Comparison of ENCODE assay signal across 8 cellular contexts in the genomic region with DNA sequence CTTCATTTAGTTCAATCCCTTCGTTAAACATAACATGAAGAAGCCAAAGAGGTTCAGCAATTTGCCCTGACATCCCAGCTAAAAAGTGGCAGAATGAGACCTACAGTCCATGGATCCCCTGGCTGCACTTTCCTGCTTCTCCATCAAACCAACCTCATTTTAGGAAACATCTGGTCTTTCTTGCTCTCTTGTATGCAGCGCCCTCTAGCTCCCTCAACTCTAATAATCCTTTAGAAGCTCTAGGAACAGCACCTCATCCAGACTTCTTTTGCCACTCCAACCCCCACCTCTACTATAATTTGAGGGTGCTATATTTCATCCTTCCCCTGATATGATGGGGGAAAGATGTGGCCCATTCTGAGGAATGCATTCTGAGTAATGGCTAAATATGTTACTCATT. TPM values are rescaled to one million over a fixed set of nuclear protein-coding genes. Genes with fewer than 3 reads are reported as not detected.
DNase-seq lines count a peak whose midpoint lies in the region; ATAC-seq, FAIRE-seq and TF ChIP-seq lines count a peak whose summit lies in the region.

No MANE protein-coding gene starts in this region.

- peaks cover 0 to 7% of the 10 kb centered on the region in 2 experiments; a peak in 2 of 4 replicates for H3K36me3 ChIP-seq in GM12878 (ENCODE audit: control insufficient read depth in 2 of 2, insufficient read depth in 2 of 2, low read length in 1 of 2)

- no peaks in the 10 kb centered on the region for H4K20me1 ChIP-seq in GM12878 (ENCODE audit: control insufficient read depth, insufficient read depth)

- TF ChIP-seq POLR2A in GM12892 (IDR thresholded peaks at IDR 0.05; ENCODE audit: low read depth, low read length) (no peak), GM12878 (IDR thresholded peaks at IDR 0.05; ENCODE audit: low read depth, low read length) (no peak)

- in situ Hi-C loops in GM12878 (cut with MboI): no loop called here

- BruUV-seq in GM12878 (replicated peaks; lab: Mats Ljungman, UMichigan): no TSS peak

- H3K9me3 Mint-ChIP-seq in CD4-positive, alpha-beta T cell: no peaks in the 10 kb centered on the region

- no peaks in the 10 kb centered on the region for H3K9me3 ChIP-seq in CD4-positive, alpha-beta T cell (ENCODE audit: control insufficient read depth, low read length)
- no peaks in the 10 kb centered on the region for H3K9me3 ChIP-seq in GM12878 (replicated peaks; ENCODE audit: control insufficient read depth, insufficient read depth, low read length)

- H3K27ac Mint-ChIP-seq in CD4-positive, alpha-beta T cell: peak overlapping the region; percentile 61

- TF ChIP-seq RAD21 in GM12878 (IDR thresholded peaks at IDR 0.05; ENCODE audit: insufficient read depth, low read depth, low read length): peak; percentile 72

- CTCF ChIA-PET in CD4-positive, alpha-beta T cell (lab: Charles Lee): interaction anchor here (1.2 to 2.9 kb wide), 7 partner anchors 20 to 75 kb away, joined by 3 to 28 read pairs (median 5); a partner anchor contains a TSS
- CTCF ChIA-PET in GM12878 (lab: Yijun Ruan, JAX): interaction anchor here (0.8 to 9.8 kb wide), 44 partner anchors 8 to 1285 kb away, joined by 3 to 156 read pairs (median 6); a partner anchor contains a TSS

- H3K79me2 ChIP-seq in GM12878 (ENCODE audit: control insufficient read depth, insufficient read depth, low read length): no peaks in the 10 kb centered on the region

- no peaks in the 10 kb centered on the region for H3K27me3 Mint-ChIP-seq in CD4-positive, alpha-beta T cell

- no peak for TF ChIP-seq EP300 in GM12878 (IDR thresholded peaks at IDR 0.05; ENCODE audit: borderline replicate concordance in 1 of 2, control insufficient read depth in 1 of 2, low read depth in 2 of 2, low read length in 2 of 2)

- H3K36me3 Mint-ChIP-seq in CD4-positive, alpha-beta T cell (ENCODE audit: low read depth): no peaks in the 10 kb centered on the region

- no peak overlapping the region for H3K4me3 ChIP-seq in GM12878

- FAIRE-seq in GM12892 (lab: Jason Lieb, UNC): peak; percentile 42
- no peak for FAIRE-seq in GM12878 (lab: Jason Lieb, UNC)

- no peak overlapping the region for H2AFZ ChIP-seq in GM12878 (ENCODE audit: control insufficient read depth, low read depth, low read length)

- no peak overlapping the region for H3K27ac ChIP-seq in CD4-positive, alpha-beta T cell (ENCODE audit: low read depth, low read length)
- H3K27ac ChIP-seq in GM12878 (ENCODE audit: control insufficient read depth, insufficient read depth): no peak overlapping the region

- RAD21 ChIA-PET in GM12878 (lab: Charles Lee; ENCODE audit: unreplicated experiment): interaction anchor here (0.7 to 3.5 kb wide), 22 partner anchors 8 to 829 kb away, joined by 3 to 61 read pairs (median 5); a partner anchor contains a TSS

- TF ChIP-seq CTCF in CD4-positive, alpha-beta T cell (IDR thresholded peaks at IDR 0.05): peak; percentile 54
- peak; percentile 59 to 70 (median 66) for TF ChIP-seq CTCF in GM12878 (IDR thresholded peaks at IDR 0.05 in 2 of 3, conservative IDR thresholded peaks at IDR 0.05 in 1 of 3; ENCODE audit: control insufficient read depth in 2 of 3, extremely low read depth in 1 of 3, insufficient read depth in 1 of 3, low read depth in 3 of 3, low read length in 3 of 3)

- H3K9ac ChIP-seq in GM12878 (ENCODE audit: control insufficient read depth, insufficient read depth, low read length): no peak overlapping the region

- no peak overlapping the region for H3K4me3 Mint-ChIP-seq in CD4-positive, alpha-beta T cell

- SMC1A ChIA-PET in GM12878 (lab: Charles Lee; ENCODE audit: uncharacterized antibody, unreplicated experiment): interaction anchor here (0.7 to 6.5 kb wide), 24 partner anchors 10 to 428 kb away, joined by 3 to 73 read pairs (median 4); a partner anchor contains a TSS

- 5% methylated on average over 2 of the region's 2 CpGs for WGBS in GM12878 (ENCODE audit: insufficient coverage, insufficient replicate concordance, low lambda C conversion rate, missing lambda C conversion rate)

- H3K27me3 ChIP-seq in CD4-positive, alpha-beta T cell (ENCODE audit: control insufficient read depth, insufficient read depth, low read length): no peaks in the 10 kb centered on the region
- H3K27me3 ChIP-seq in GM12878 (replicated peaks in 1 of 2; ENCODE audit: control insufficient read depth in 2 of 2, insufficient read depth in 2 of 2, low read length in 1 of 2): no peaks in the 10 kb centered on the region

- DNase-seq in CD4-positive, alpha-beta T cell: peak in 1 of 10 experiments; percentile 3
- DNase-seq in GM12892 (ENCODE audit: insufficient read length) (no peak), NCI-H2171 treated with DMSO at 0.1 percent for 48 hours (lab: John Stamatoyannopoulos, UW) (peak; percentile 29), GM12878 (ENCODE audit: low read depth, low spot score) (no peak), kidney tubule cell (ENCODE audit: low spot score) (peak; percentile 44), NOMO-1 (lab: John Stamatoyannopoulos, UW; ENCODE audit: unreplicated experiment in 2 of 2) (no peak)

- H3K4me2 ChIP-seq in GM12878 (ENCODE audit: control insufficient read depth, insufficient read depth): no peak overlapping the region

- intact Hi-C loops in CD4-positive, alpha-beta T cell (cut with DNase I, micrococcal nuclease): loop anchor here in 1 of 2 experiments (5.0 kb wide), 1 partner anchor 63 kb away; no protein-coding TSS in a partner anchor
- intact Hi-C loops in GM12878 (cut with micrococcal nuclease; ENCODE audit: unreplicated experiment): loop anchor here (5.0 kb wide), 1 partner anchor 63 kb away; no protein-coding TSS in a partner anchor

- peaks cover 5% of the 10 kb centered on the region for H3K4me1 Mint-ChIP-seq in CD4-positive, alpha-beta T cell (ENCODE audit: low read depth)

- peak; percentile 56 for ATAC-seq in CD4-positive, alpha-beta T cell (ENCODE audit: poor library complexity)
- peak; percentile 86 for ATAC-seq in GM12878
- ATAC-seq in HG03571 (IDR thresholded peaks at IDR 0.05; ENCODE audit: unreplicated experiment): no peak
- ATAC-seq in HG03457 (IDR thresholded peaks at IDR 0.05; ENCODE audit: unreplicated experiment): no peak

- POLR2A ChIA-PET in CD4-positive, alpha-beta T cell (lab: Charles Lee): interaction anchor here (1.0 to 2.1 kb wide), 5 partner anchors 9 to 67 kb away, joined by 3 to 15 read pairs (median 6); no protein-coding TSS in a partner anchor
- POLR2A ChIA-PET in GM12878 (lab: Charles Lee): interaction anchor here (1.0 to 2.1 kb wide), 5 partner anchors 26 to 65 kb away, joined by 3 to 11 read pairs (median 3); a partner anchor contains a TSS

- no peaks in the 10 kb centered on the region for H3K4me1 ChIP-seq in GM12878 (ENCODE audit: control insufficient read depth, insufficient read depth, low read length)

RNA-seq across cellular contexts. Expression of a gene that starts 7.4 kb away (rescaled TPM):
- 1 to 10 TPM; 3.1 to 3.9 TPM for total RNA-seq in CD4-positive, alpha-beta T cell
- 0.87 TPM for polyA plus RNA-seq in GM12892 (2012; ENCODE audit: missing spikeins)
- total RNA-seq in GM12878 (2013; cell fraction: nucleolus; rRNA removed): 12.1 and 12.9 TPM in 2 replicates
- total RNA-seq in GM12878 (2014; rRNA removed) (2.3 and 2.6 TPM in 2 replicates), GM12878 (2014; rRNA removed; fragmentation: Illumina TruSeq; extraction: Trizol) (2.2 and 2.8 TPM in 2 replicates), GM12878 (2021) (1.6 and 2.1 TPM in 2 replicates)
- polyA plus RNA-seq in GM12878 (2011; ENCODE audit: low read depth): 0.98 TPM
- polyA plus RNA-seq in GM12878 (2011; rRNA removed) (0.76 and 1.2 TPM in 2 replicates), GM12878 (2014; fragmentation: Illumina TruSeq; extraction: Trizol) (0.60 and 1.2 TPM in 2 replicates), GM12878 (2014; fragmentation: Nextera tagmentation; extraction: Ambion mirVana) (under 1 TPM; 0.16 to 0.20 TPM), GM12878 (2014; rRNA removed) (0.69 and 1.2 TPM in 2 replicates), GM12878 (2016; fragmentation: Nextera tagmentation; extraction: Ambion mirVana) (under 1 TPM; 0.47 to 0.68 TPM)
- polyA plus RNA-seq in GM12878 (2011; cell fraction: cytosol; rRNA removed): 0.20 and 0.27 TPM in 2 replicates
- 4.3 and 4.7 TPM in 2 replicates for polyA plus RNA-seq in GM12878 (2011; cell fraction: nucleus; rRNA removed)
- polyA plus RNA-seq in GM12878 (2012): 0.58 and 1.3 TPM in 2 replicates
- polyA minus RNA-seq in GM12878 (2011; rRNA and poly(A)+ RNA removed): 7.1 and 8.1 TPM in 2 replicates
- not detected in 2 replicates for polyA minus RNA-seq in GM12878 (2011; cell fraction: cytosol; rRNA and poly(A)+ RNA removed)
- 19.9 and 25.2 TPM in 2 replicates for polyA minus RNA-seq in GM12878 (2011; cell fraction: nucleus; rRNA and poly(A)+ RNA removed)

RNA-seq across cellular contexts. Expression of a gene that starts 51.0 kb away (rescaled TPM):
- total RNA-seq in CD4-positive, alpha-beta T cell: 10 to 100 TPM; 46.5 to 46.7 TPM
- 27.4 TPM for polyA plus RNA-seq in GM12892 (2012; ENCODE audit: missing spikeins)
- 42.4 and 42.7 TPM in 2 replicates for total RNA-seq in GM12878 (2013; cell fraction: nucleolus; rRNA removed)
- total RNA-seq in GM12878 (2014; rRNA removed) (34.8 and 40.7 TPM in 2 replicates), GM12878 (2014; rRNA removed; fragmentation: Illumina TruSeq; extraction: Trizol) (40.7 and 41.0 TPM in 2 replicates), GM12878 (2021) (40.7 and 41.3 TPM in 2 replicates)
- polyA plus RNA-seq in GM12878 (2011; ENCODE audit: low read depth): 14.5 TPM
- polyA plus RNA-seq in GM12878 (2011; rRNA removed) (40.5 and 53.1 TPM in 2 replicates), GM12878 (2014; fragmentation: Illumina TruSeq; extraction: Trizol) (54.1 and 63.7 TPM in 2 replicates), GM12878 (2014; fragmentation: Nextera tagmentation; extraction: Ambion mirVana) (10 to 100 TPM; 15.6 to 21.4 TPM), GM12878 (2014; rRNA removed) (25.7 and 28.7 TPM in 2 replicates), GM12878 (2016; fragmentation: Nextera tagmentation; extraction: Ambion mirVana) (10 to 100 TPM; 12.9 to 14.3 TPM)
- 17.2 and 20.7 TPM in 2 replicates for polyA plus RNA-seq in GM12878 (2011; cell fraction: cytosol; rRNA removed)
- 31.1 and 32.9 TPM in 2 replicates for polyA plus RNA-seq in GM12878 (2011; cell fraction: nucleus; rRNA removed)
- 22.0 and 22.3 TPM in 2 replicates for polyA plus RNA-seq in GM12878 (2012)
- 28.9 and 29.1 TPM in 2 replicates for polyA minus RNA-seq in GM12878 (2011; rRNA and poly(A)+ RNA removed)
- polyA minus RNA-seq in GM12878 (2011; cell fraction: cytosol; rRNA and poly(A)+ RNA removed): 10.6 and 15.2 TPM in 2 replicates
- 21.0 and 32.7 TPM in 2 replicates for polyA minus RNA-seq in GM12878 (2011; cell fraction: nucleus; rRNA and poly(A)+ RNA removed)

RNA-seq across cellular contexts. Expression of a gene that starts 54.2 kb away (rescaled TPM):
- 10 to 100 TPM; 35.5 to 36.3 TPM for total RNA-seq in CD4-positive, alpha-beta T cell
- 174 TPM for polyA plus RNA-seq in GM12892 (2012; ENCODE audit: missing spikeins)
- 224 and 269 TPM in 2 replicates for total RNA-seq in GM12878 (2013; cell fraction: nucleolus; rRNA removed)
- total RNA-seq in GM12878 (2014; rRNA removed) (131 and 142 TPM in 2 replicates), GM12878 (2014; rRNA removed; fragmentation: Illumina TruSeq; extraction: Trizol) (189 and 193 TPM in 2 replicates), GM12878 (2021) (154 and 164 TPM in 2 replicates)
- 125 TPM for polyA plus RNA-seq in GM12878 (2011; ENCODE audit: low read depth)
- polyA plus RNA-seq in GM12878 (2011; rRNA removed) (324 and 342 TPM in 2 replicates), GM12878 (2014; fragmentation: Illumina TruSeq; extraction: Trizol) (349 and 479 TPM in 2 replicates), GM12878 (2014; fragmentation: Nextera tagmentation; extraction: Ambion mirVana) (100 to 1,000 TPM; 175 to 268 TPM), GM12878 (2014; rRNA removed) (189 and 214 TPM in 2 replicates), GM12878 (2016; fragmentation: Nextera tagmentation; extraction: Ambion mirVana) (100 to 1,000 TPM; 196 to 207 TPM)
- 274 and 296 TPM in 2 replicates for polyA plus RNA-seq in GM12878 (2011; cell fraction: cytosol; rRNA removed)
- polyA plus RNA-seq in GM12878 (2011; cell fraction: nucleus; rRNA removed): 183 and 185 TPM in 2 replicates
- polyA plus RNA-seq in GM12878 (2012): 143 and 162 TPM in 2 replicates
- polyA minus RNA-seq in GM12878 (2011; rRNA and poly(A)+ RNA removed): 256 and 266 TPM in 2 replicates
- 41.6 and 57.9 TPM in 2 replicates for polyA minus RNA-seq in GM12878 (2011; cell fraction: cytosol; rRNA and poly(A)+ RNA removed)
- 110 and 141 TPM in 2 replicates for polyA minus RNA-seq in GM12878 (2011; cell fraction: nucleus; rRNA and poly(A)+ RNA removed)

Comparison
In these comparisons a context has a peak if more than half of its experiments do, and no peak if none do; other contexts are left out.
1. ATAC-seq: peak in CD4-positive, alpha-beta T cell (single experiment) and GM12878 (single experiment); none in HG03571 (single experiment) and HG03457 (single experiment).
2. DNase-seq: peak in NCI-H2171 treated with DMSO at 0.1 percent for 48 hours (single experiment) and kidney tubule cell (single experiment); none in GM12892 (single experiment), GM12878 (single experiment) and NOMO-1 (0 of 2).